12 cellular contexts compared by ENCODE assay signal in the genomic region with DNA sequence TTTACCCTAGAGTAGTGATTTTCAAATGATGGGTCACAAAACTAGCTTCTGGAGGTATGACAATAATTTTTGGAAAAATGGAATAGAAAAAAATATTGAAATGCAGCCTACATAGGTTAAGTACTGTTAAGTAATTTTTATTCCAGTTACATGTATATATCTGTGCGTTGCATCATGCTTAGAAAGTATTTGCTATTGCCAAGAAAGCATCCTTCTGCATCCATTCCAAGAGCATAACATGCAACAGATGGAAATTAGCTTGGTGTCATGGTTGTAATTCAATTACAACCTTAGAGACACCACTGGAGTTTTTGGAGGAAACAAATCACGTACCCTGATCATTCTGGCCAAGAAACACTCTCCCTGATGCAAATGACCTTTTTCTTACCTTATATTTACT. TPM values are rescaled to one million over a fixed set of nuclear protein-coding genes. Genes with fewer than 3 reads are reported as not detected.
DNase-seq lines count a peak whose midpoint lies in the region; ATAC-seq and TF ChIP-seq lines count a peak whose summit lies in the region.
"Had no signal": no experiment of that assay in that cellular context is flagged by ENCODE, and none has a peak within 500 bp of the region (broad histone marks: within the 10 kb centered on the region; RNA-seq: fewer than 3 reads in every experiment).

No MANE protein-coding gene starts in this region.

- no peaks in the 10 kb centered on the region for H3K9me3 ChIP-seq in mucosa of descending colon
- H3K9me3 ChIP-seq: Peyer's patch had no signal

- peak overlapping the region; percentile 82 for H3K4me3 Mint-ChIP-seq in activated T-helper 2 cell treated with anti-CD3 and anti-CD28 coated beads, Interferon-gamma antibody, Interleukin-2, Interleukin-4, amounts not matched to agents 10 μg/mL and 5 μg/mL and 100 μg/mL, durations not matched to agents 14 hours and 24 hours and 36 hours (ENCODE audit: low read depth)

- no peak overlapping the region for H3K27ac Mint-ChIP-seq in activated T-helper 2 cell treated with anti-CD3 and anti-CD28 coated beads, Interferon-gamma antibody, Interleukin-2, Interleukin-4, amounts not matched to agents 10 μg/mL and 5 μg/mL and 100 μg/mL, durations not matched to agents 14 hours and 24 hours and 36 hours

- peaks cover 2% of the 10 kb centered on the region for H3K4me1 ChIP-seq in foreskin keratinocyte
- peaks cover 35% of the 10 kb centered on the region for H3K4me1 ChIP-seq in mucosa of descending colon (ENCODE audit: low read depth)

- H3K27me3 Mint-ChIP-seq in activated T-helper 2 cell treated with anti-CD3 and anti-CD28 coated beads, Interferon-gamma antibody, Interleukin-2, Interleukin-4, amounts not matched to agents 10 μg/mL and 5 μg/mL and 100 μg/mL, durations not matched to agents 14 hours and 24 hours and 36 hours (ENCODE audit: low read depth): no peaks in the 10 kb centered on the region

- H3K9me3 Mint-ChIP-seq in activated T-helper 2 cell treated with anti-CD3 and anti-CD28 coated beads, Interferon-gamma antibody, Interleukin-2, Interleukin-4, amounts not matched to agents 10 μg/mL and 5 μg/mL and 100 μg/mL, durations not matched to agents 14 hours and 24 hours and 36 hours: no peaks in the 10 kb centered on the region

- H3K27ac ChIP-seq in foreskin keratinocyte: no peak overlapping the region

- peak; percentile 77 for DNase-seq in AG10803 (ENCODE audit: low read depth)
- peak; percentile 14 for DNase-seq in EH (ENCODE audit: low read depth)
- DNase-seq in activated T-helper 2 cell treated with anti-CD3 and anti-CD28 coated beads, Interferon-gamma antibody, Interleukin-2, Interleukin-4, amounts not matched to agents 10 μg/mL and 5 μg/mL and 100 μg/mL, durations not matched to agents 14 hours and 24 hours and 36 hours (ENCODE audit: low spot score): no peak
- peak; percentile 85 for DNase-seq in fibroblast of the conjunctiva (ENCODE audit: low read depth)
- no peak for DNase-seq in foreskin keratinocyte
- DNase-seq in stimulated activated CD4-positive, alpha-beta T cell treated with anti-CD3 and anti-CD28 coated beads, Interleukin-15, amount 100 ng/mL, for 24 hours: no peak
- DNase-seq in mucosa of descending colon: no peak
- DNase-seq: amniotic stem cell; NCI-H187 treated with DMSO at 0.1 percent for 48 hours; Peyer's patch; stimulated activated CD4-positive, alpha-beta T cell treated with anti-CD3 and anti-CD28 coated beads, Interleukin-1b, Interleukin-23, amount 100 ng/mL, for 48 hours had no signal

- no peaks in the 10 kb centered on the region for H3K27me3 ChIP-seq in foreskin keratinocyte
- H3K27me3 ChIP-seq: Peyer's patch had no signal

- intact Hi-C loops in activated T-helper 2 cell treated with anti-CD3 and anti-CD28 coated beads, Interferon-gamma antibody, Interleukin-2, Interleukin-4, amounts not matched to agents 10 μg/mL and 5 μg/mL and 100 μg/mL, durations not matched to agents 14 hours and 24 hours and 36 hours (cut with micrococcal nuclease): loop anchor here (10.0 kb wide), 3 partner anchors 962 to 1518 kb away; partner anchors contain the start of genes MTPN and STMP1
- intact Hi-C loops in mucosa of descending colon (cut with DNase I, micrococcal nuclease): no loop called here

- H3K4me3 ChIP-seq in AG10803 (ENCODE audit: low read length) (peak overlapping the region; percentile 86), mucosa of descending colon (no peak overlapping the region)

- TF ChIP-seq CTCF in AG10803 (conservative IDR thresholded peaks at IDR 0.05; ENCODE audit: low read length) (no peak), foreskin keratinocyte (conservative IDR thresholded peaks at IDR 0.05) (no peak), mucosa of descending colon (IDR thresholded peaks at IDR 0.05) (no peak)

- ATAC-seq in foreskin keratinocyte (no peak), GM19035 (IDR thresholded peaks at IDR 0.05; ENCODE audit: unreplicated experiment) (no peak), mucosa of descending colon (no peak)

- H3K36me3 ChIP-seq in mucosa of descending colon (ENCODE audit: low read depth): no peaks in the 10 kb centered on the region
- H3K36me3 ChIP-seq: Peyer's patch had no signal

- H3K36me3 Mint-ChIP-seq in activated T-helper 2 cell treated with anti-CD3 and anti-CD28 coated beads, Interferon-gamma antibody, Interleukin-2, Interleukin-4, amounts not matched to agents 10 μg/mL and 5 μg/mL and 100 μg/mL, durations not matched to agents 14 hours and 24 hours and 36 hours (ENCODE audit: low read depth): peaks cover 24% of the 10 kb centered on the region

- peaks cover 37% of the 10 kb centered on the region for H3K4me1 Mint-ChIP-seq in activated T-helper 2 cell treated with anti-CD3 and anti-CD28 coated beads, Interferon-gamma antibody, Interleukin-2, Interleukin-4, amounts not matched to agents 10 μg/mL and 5 μg/mL and 100 μg/mL, durations not matched to agents 14 hours and 24 hours and 36 hours (ENCODE audit: low read depth)

RNA-seq across cellular contexts. Expression of gene AKR1B1, which starts 1.7 kb away (rescaled TPM):
- 102 and 107 TPM in 2 replicates for total RNA-seq in activated T-helper 2 cell treated with anti-CD3 and anti-CD28 coated beads, Interferon-gamma antibody, Interleukin-2, Interleukin-4, amounts not matched to agents 10 μg/mL and 5 μg/mL and 100 μg/mL, durations not matched to agents 14 hours and 24 hours and 36 hours
- total RNA-seq in foreskin keratinocyte: 82.0 and 89.5 TPM in 2 replicates
- 113 and 132 TPM in 2 replicates for polyA plus RNA-seq in foreskin keratinocyte
- total RNA-seq in mucosa of descending colon: 10 to 100 TPM; 12.9 to 51.1 (median 29.2) TPM

Comparison
In these comparisons a context has a peak if more than half of its experiments do, and no peak if none do; other contexts are left out.
1. DNase-seq: peak in AG10803 (single experiment), EH (single experiment) and fibroblast of the conjunctiva (single experiment); none in activated T-helper 2 cell treated with anti-CD3 and anti-CD28 coated beads, Interferon-gamma antibody, Interleukin-2, Interleukin-4, amounts not matched to agents 10 μg/mL and 5 μg/mL and 100 μg/mL, durations not matched to agents 14 hours and 24 hours and 36 hours (single experiment), foreskin keratinocyte (0 of 2), stimulated activated CD4-positive, alpha-beta T cell treated with anti-CD3 and anti-CD28 coated beads, Interleukin-15, amount 100 ng/mL, for 24 hours (single experiment) and mucosa of descending colon (0 of 3).